Comparison of ENCODE assay signal across 12 cellular contexts in genomic region chr2:47032773-47033101, GRCh38.
DNase-seq lines count a peak whose midpoint lies in the region; ATAC-seq and TF ChIP-seq lines count a peak whose summit lies in the region.
"Had no signal": no experiment of that assay in that cellular context is flagged by ENCODE, and none has a peak within 500 bp of the region (broad histone marks: within the 10 kb centered on the region; RNA-seq: fewer than 3 reads in every experiment).

No MANE protein-coding gene starts in this region.

- H3K27ac Mint-ChIP-seq in T-helper 1 cell treated with Interleukin-12 subunit alpha and Interleukin-12 subunit beta and Interleukin-4 antibody, amounts not matched to agents 30 μg/mL and 1 μg/mL, for 36 hours: peak overlapping the region; percentile 5
- H3K27ac Mint-ChIP-seq in CD4-positive, alpha-beta memory T cell: peak overlapping the region in 2 of 7 donors; percentile 38 to 48
- H3K27ac Mint-ChIP-seq: activated naive CD8-positive, alpha-beta T cell treated with anti-CD3 and anti-CD28 coated beads, Interleukin-2, amount 50 U/mL, for 24 hours had no signal

- H3K27me3 ChIP-seq in muscle layer of colon (ENCODE audit: control insufficient read depth in 1 of 2, insufficient read depth in 2 of 2, low read length in 2 of 2) (no peaks in the 10 kb centered on the region), thyroid gland (no peaks in the 10 kb centered on the region)
- no peaks in the 10 kb centered on the region for H3K27me3 ChIP-seq in CD4-positive, alpha-beta memory T cell (ENCODE audit: insufficient read depth, low read length)

- intact Hi-C loops in thyroid gland (cut with DNase I): no loop called here
- intact Hi-C loops in CD4-positive, alpha-beta memory T cell (cut with micrococcal nuclease): no loop called here

- peak overlapping the region; percentile 91 to 99 for H3K27ac ChIP-seq in coronary artery
- peak overlapping the region; percentile 90 for H3K27ac ChIP-seq in muscle layer of colon (ENCODE audit: low read depth, low read length)
- peak overlapping the region; percentile 90 to 95 (median 92) for H3K27ac ChIP-seq in thyroid gland
- H3K27ac ChIP-seq in CD4-positive, alpha-beta memory T cell (ENCODE audit: low read depth, low read length): no peak overlapping the region

- H3K4me3 ChIP-seq in coronary artery: no peak overlapping the region
- H3K4me3 ChIP-seq in muscle layer of colon (ENCODE audit: low read depth in 1 of 2, low read length in 2 of 2): peak overlapping the region in 1 of 2 donors; percentile 10
- no peak overlapping the region for H3K4me3 ChIP-seq in thyroid gland (replicated peaks in 1 of 3)
- no peak overlapping the region for H3K4me3 ChIP-seq in CD4-positive, alpha-beta memory T cell (ENCODE audit: low read length in 2 of 2)

- no peak for TF ChIP-seq CTCF in coronary artery (IDR thresholded peaks at IDR 0.05)
- no peak for TF ChIP-seq CTCF in thyroid gland (IDR thresholded peaks at IDR 0.05)

- ATAC-seq in esophagus mucosa: no peak
- ATAC-seq: activated naive CD8-positive, alpha-beta T cell treated with anti-CD3 and anti-CD28 coated beads, Interleukin-2, amount 50 U/mL, for 24 hours had no signal

- H3K4me1 ChIP-seq in muscle layer of colon (ENCODE audit: insufficient read depth, low read length) (peaks cover 80% of the 10 kb centered on the region), thyroid gland (peaks cover 54 to 71% of the 10 kb centered on the region in 2 donors)
- no peaks in the 10 kb centered on the region for H3K4me1 ChIP-seq in CD4-positive, alpha-beta memory T cell (ENCODE audit: insufficient read depth, low read length)

- H3K27me3 Mint-ChIP-seq in T-helper 1 cell treated with Interleukin-12 subunit alpha and Interleukin-12 subunit beta and Interleukin-4 antibody, amounts not matched to agents 30 μg/mL and 1 μg/mL, for 36 hours (ENCODE audit: low read depth): no peaks in the 10 kb centered on the region
- no peaks in the 10 kb centered on the region for H3K27me3 Mint-ChIP-seq in CD4-positive, alpha-beta memory T cell
- H3K27me3 Mint-ChIP-seq: activated naive CD8-positive, alpha-beta T cell treated with anti-CD3 and anti-CD28 coated beads, Interleukin-2, amount 50 U/mL, for 24 hours had no signal

- no peak overlapping the region for H3K4me3 Mint-ChIP-seq in T-helper 1 cell treated with Interleukin-12 subunit alpha and Interleukin-12 subunit beta and Interleukin-4 antibody, amounts not matched to agents 30 μg/mL and 1 μg/mL, for 36 hours
- no peak overlapping the region for H3K4me3 Mint-ChIP-seq in CD4-positive, alpha-beta memory T cell
- H3K4me3 Mint-ChIP-seq: activated naive CD8-positive, alpha-beta T cell treated with anti-CD3 and anti-CD28 coated beads, Interleukin-2, amount 50 U/mL, for 24 hours had no signal

- DNase-seq in T-helper 1 cell (no peak), coronary artery (ENCODE audit: low spot score) (no peak), thyroid gland (no peak)
- no peak for DNase-seq in activated CD8-positive, alpha-beta memory T cell treated with anti-CD3 and anti-CD28 coated beads, Interleukin-2, amount 50 U/mL, for 4 hours
- DNase-seq in CD4-positive, alpha-beta memory T cell: no peak
- DNase-seq: activated CD4-positive, alpha-beta T cell treated with anti-CD3 and anti-CD28 coated beads, Interleukin-2, amount 50 U/mL, for 1 hour; activated naive CD8-positive, alpha-beta T cell treated with anti-CD3 and anti-CD28 coated beads, Interleukin-2, amount 50 U/mL, for 24 hours; KG1; stimulated activated naive CD4-positive, alpha-beta T cell treated with Interleukin-2 at 50 U/mL for 16 hours had no signal

- H3K9me3 ChIP-seq in muscle layer of colon (ENCODE audit: low read length) (no peaks in the 10 kb centered on the region), thyroid gland (no peaks in the 10 kb centered on the region)
- no peaks in the 10 kb centered on the region for H3K9me3 ChIP-seq in CD4-positive, alpha-beta memory T cell (ENCODE audit: control insufficient read depth in 1 of 2, low read length in 2 of 2)

- no peaks in the 10 kb centered on the region for H3K9me3 Mint-ChIP-seq in T-helper 1 cell treated with Interleukin-12 subunit alpha and Interleukin-12 subunit beta and Interleukin-4 antibody, amounts not matched to agents 30 μg/mL and 1 μg/mL, for 36 hours
- no peaks in the 10 kb centered on the region for H3K9me3 Mint-ChIP-seq in CD4-positive, alpha-beta memory T cell
- H3K9me3 Mint-ChIP-seq: activated naive CD8-positive, alpha-beta T cell treated with anti-CD3 and anti-CD28 coated beads, Interleukin-2, amount 50 U/mL, for 24 hours had no signal

- no peak for TF ChIP-seq POLR2A in thyroid gland (IDR thresholded peaks at IDR 0.05)

- peaks cover 24% of the 10 kb centered on the region for H3K36me3 Mint-ChIP-seq in T-helper 1 cell treated with Interleukin-12 subunit alpha and Interleukin-12 subunit beta and Interleukin-4 antibody, amounts not matched to agents 30 μg/mL and 1 μg/mL, for 36 hours (ENCODE audit: low read depth)
- H3K36me3 Mint-ChIP-seq in CD4-positive, alpha-beta memory T cell: peaks cover 20 to 85% of the 10 kb centered on the region in 2 donors

- WGBS in thyroid gland, 2 donors: 97 to 100% methylated on average over 1 of the region's 1 CpG

- peak overlapping the region; percentile 41 for H3K9ac ChIP-seq in muscle layer of colon (ENCODE audit: low read length)

- H3K36me3 ChIP-seq in muscle layer of colon (ENCODE audit: insufficient read depth, low read length) (peaks cover 44% of the 10 kb centered on the region), thyroid gland (peaks cover 11 to 17% of the 10 kb centered on the region in 2 donors)
- H3K36me3 ChIP-seq in CD4-positive, alpha-beta memory T cell (ENCODE audit: insufficient read depth, low read length): peaks cover 85% of the 10 kb centered on the region

- POLR2A ChIA-PET in CD4-positive, alpha-beta memory T cell (lab: Charles Lee; ENCODE audit: partially characterized antibody): no interaction called here

- peaks cover 7% of the 10 kb centered on the region for H3K4me1 Mint-ChIP-seq in T-helper 1 cell treated with Interleukin-12 subunit alpha and Interleukin-12 subunit beta and Interleukin-4 antibody, amounts not matched to agents 30 μg/mL and 1 μg/mL, for 36 hours (ENCODE audit: low read depth)
- peaks cover 0 to 11% (median 2%) of the 10 kb centered on the region in 4 donors for H3K4me1 Mint-ChIP-seq in CD4-positive, alpha-beta memory T cell

- CTCF ChIA-PET in CD4-positive, alpha-beta memory T cell (lab: Charles Lee; ENCODE audit: partially characterized antibody): no interaction called here
